ENCODE assay signal across 23 cellular contexts in the genomic region with DNA sequence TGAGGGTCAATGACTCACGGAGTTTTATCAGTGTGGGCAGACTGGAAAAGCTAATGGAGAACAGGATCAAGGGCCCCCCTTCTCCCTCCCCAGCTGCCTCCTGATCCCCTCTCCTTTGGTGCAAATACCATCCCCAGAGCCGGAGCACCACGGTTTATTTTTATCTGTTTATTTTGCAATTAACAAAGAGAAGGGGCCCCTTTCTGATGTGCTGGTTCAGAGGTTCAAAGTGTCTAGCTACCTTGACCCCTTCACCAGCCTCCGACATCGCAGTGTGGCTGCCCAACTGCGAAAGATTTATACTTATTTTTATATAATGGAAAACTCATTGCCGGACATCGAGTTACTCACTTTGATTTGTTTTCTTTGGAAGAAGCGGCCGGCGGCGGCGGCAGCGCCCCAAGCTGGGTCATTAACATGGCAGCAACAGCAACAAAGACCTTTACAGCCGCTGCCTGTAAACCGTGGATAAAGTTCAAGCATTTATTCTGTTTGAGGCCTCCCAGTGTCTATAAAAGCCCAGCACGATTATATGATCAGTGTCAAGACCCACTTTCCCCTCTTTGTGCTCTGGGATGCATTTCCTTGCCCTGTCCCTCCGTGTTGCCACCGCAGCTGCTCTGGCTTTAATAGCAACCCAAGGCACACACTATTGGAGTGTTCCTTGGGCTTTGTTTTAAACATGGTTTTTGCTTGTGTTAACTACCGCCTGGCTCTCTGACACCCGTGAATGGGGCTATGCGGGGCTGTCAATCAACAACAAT. TPM values are rescaled to one million over a fixed set of nuclear protein-coding genes. Genes with fewer than 3 reads are reported as not detected.
A peak's percentile ranks its signal among the peaks of the same experiment; 100 is the strongest.
DNase-seq lines count a peak whose midpoint lies in the region; ATAC-seq and TF ChIP-seq lines count a peak whose summit lies in the region.
"Had no signal": no experiment of that assay in that cellular context is flagged by ENCODE, and none has a peak within 500 bp of the region (broad histone marks: within the 10 kb centered on the region; RNA-seq: fewer than 3 reads in every experiment).

No MANE protein-coding gene starts in this region.

- H3K9me3 Mint-ChIP-seq in natural killer cell treated with Interleukin-12 subunit alpha and Interleukin-12 subunit beta and Interleukin-15 and Interleukin-18, amount 100 ng/mL, for 72 hours, result no peaks in the 10 kb centered on the region
- H3K9me3 Mint-ChIP-seq: activated naive CD8-positive, alpha-beta T cell treated with anti-CD3 and anti-CD28 coated beads, Interleukin-2, amount 10 ng/mL, durations not matched to agents 7 days and 5 days; stimulated activated naive CD8-positive, alpha-beta T cell treated with anti-CD3 and anti-CD28 coated beads, Interleukin-15, amount 100 ng/mL, for 72 hours; type B pancreatic cell had no signal

- no peaks in the 10 kb centered on the region for H3K9me3 ChIP-seq in osteoblast (ENCODE audit: low read depth, low read length)
- H3K9me3 ChIP-seq in lower lobe of right lung, result no peaks in the 10 kb centered on the region
- H3K9me3 ChIP-seq: A549, BE2C, colonic mucosa had no signal

- no peak overlapping the region for H2AFZ ChIP-seq in osteoblast (ENCODE audit: low read length)

- no peak overlapping the region for H3K4me3 ChIP-seq in brain microvascular endothelial cell (ENCODE audit: low read depth, low read length)
- no peak overlapping the region for H3K4me3 ChIP-seq in osteoblast (ENCODE audit: insufficient read depth, low read length)
- no peak overlapping the region for H3K4me3 ChIP-seq in lower lobe of right lung
- H3K4me3 ChIP-seq: A549, colonic mucosa had no signal

- no peaks in the 10 kb centered on the region for H4K20me1 ChIP-seq in osteoblast (ENCODE audit: insufficient read depth, low read length)

- H3K27me3 Mint-ChIP-seq in natural killer cell treated with Interleukin-12 subunit alpha and Interleukin-12 subunit beta and Interleukin-15 and Interleukin-18, amount 100 ng/mL, for 72 hours, result peaks cover 14 to 28% of the 10 kb centered on the region in 2 donors
- H3K27me3 Mint-ChIP-seq: stimulated activated naive CD8-positive, alpha-beta T cell treated with anti-CD3 and anti-CD28 coated beads, Interleukin-15, amount 100 ng/mL, for 72 hours had no signal

- H3K27ac Mint-ChIP-seq in natural killer cell treated with Interleukin-12 subunit alpha and Interleukin-12 subunit beta and Interleukin-15 and Interleukin-18, amount 100 ng/mL, for 72 hours, result no peak overlapping the region
- H3K27ac Mint-ChIP-seq: activated naive CD8-positive, alpha-beta T cell treated with anti-CD3 and anti-CD28 coated beads, Interleukin-2, amount 10 ng/mL, durations not matched to agents 7 days and 5 days; stimulated activated naive CD8-positive, alpha-beta T cell treated with anti-CD3 and anti-CD28 coated beads, Interleukin-15, amount 100 ng/mL, for 72 hours; type B pancreatic cell had no signal

- H3K36me3 ChIP-seq in brain microvascular endothelial cell (replicated peaks) (no peaks in the 10 kb centered on the region), osteoblast (ENCODE audit: insufficient read depth, low read length) (no peaks in the 10 kb centered on the region), lower lobe of right lung (no peaks in the 10 kb centered on the region)
- H3K36me3 ChIP-seq: BE2C, colonic mucosa had no signal

- H3K4me1 ChIP-seq in osteoblast (ENCODE audit: insufficient read depth, low read length) (peaks cover 3% of the 10 kb centered on the region), lower lobe of right lung (no peaks in the 10 kb centered on the region)
- H3K4me1 ChIP-seq: A549, BE2C, colonic mucosa had no signal

- intact Hi-C loops in lower lobe of right lung (cut with DNase I), result no loop called here

- in situ Hi-C loops in brain microvascular endothelial cell (cut with HindIII; ENCODE audit: low pct_ligation_motif_present, low sequenced_read_pairs), result no loop called here

- H3K27me3 ChIP-seq in brain microvascular endothelial cell (replicated peaks), result peaks cover 13% of the 10 kb centered on the region
- peaks cover 48% of the 10 kb centered on the region for H3K27me3 ChIP-seq in osteoblast (ENCODE audit: insufficient read depth, low read length)
- peaks cover 32% of the 10 kb centered on the region for H3K27me3 ChIP-seq in lower lobe of right lung (ENCODE audit: low read depth)

- DNase-seq in Daoy (ENCODE audit: low read depth) (peak; percentile 51), brain microvascular endothelial cell (peak; percentile 14), kidney glomerular epithelial cell (lab: John Stamatoyannopoulos, UW) (peak; percentile 99), osteoblast (ENCODE audit: insufficient read length, low spot score, missing footprints) (no peak), lower lobe of right lung (no peak), NCI-H1436 (lab: John Stamatoyannopoulos, UW) (no peak), SW480 (ENCODE audit: low spot score) (no peak)
- DNase-seq in natural killer cell treated with Interleukin-12 subunit alpha and Interleukin-12 subunit beta and Interleukin-15 and Interleukin-18, amount 100 ng/mL, for 72 hours (ENCODE audit: low spot score), result no peak
- DNase-seq: activated CD4-positive, alpha-beta T cell treated with anti-CD3 and anti-CD28 coated beads, Interleukin-2, amount 50 U/mL, for 1 hour; activated naive CD8-positive, alpha-beta T cell treated with anti-CD3 and anti-CD28 coated beads, Interleukin-2, amount 10 ng/mL, durations not matched to agents 7 days and 5 days; BE2C; Calu3; colonic mucosa; H7; IMR-90; NCI-H187; NCI-H69; stimulated activated CD4-positive, alpha-beta T cell treated with anti-CD3 and anti-CD28 coated beads, Interleukin-12 subunit alpha, Interleukin-12 subunit beta, amount 100 ng/mL, for 4 hours; stimulated activated naive CD8-positive, alpha-beta T cell treated with anti-CD3 and anti-CD28 coated beads, Interleukin-15, amount 100 ng/mL, for 72 hours; T-helper 9 cell had no signal

- no peak for ATAC-seq in lower lobe of right lung
- no peak for ATAC-seq in natural killer cell treated with Interleukin-12 subunit alpha and Interleukin-12 subunit beta and Interleukin-15 and Interleukin-18, amount 100 ng/mL, for 72 hours
- ATAC-seq: A549; stimulated activated naive CD8-positive, alpha-beta T cell treated with anti-CD3 and anti-CD28 coated beads, Interleukin-15, amount 100 ng/mL, for 72 hours had no signal

- no peak for TF ChIP-seq CTCF in brain microvascular endothelial cell (IDR thresholded peaks at IDR 0.05; ENCODE audit: low read depth, low read length, missing control alignments)
- TF ChIP-seq CTCF in osteoblast (IDR thresholded peaks at IDR 0.05; ENCODE audit: extremely low read depth, low read depth, low read length), result no peak
- TF ChIP-seq CTCF in lower lobe of right lung (IDR thresholded peaks at IDR 0.05), result no peak

- H3K4me2 ChIP-seq in osteoblast (ENCODE audit: insufficient read depth, low read length), result peak overlapping the region; percentile 37
- H3K4me2 ChIP-seq: A549 had no signal

- H3K79me2 ChIP-seq in osteoblast (ENCODE audit: insufficient read depth, low read length), result no peaks in the 10 kb centered on the region

- H3K4me3 Mint-ChIP-seq in natural killer cell treated with Interleukin-12 subunit alpha and Interleukin-12 subunit beta and Interleukin-15 and Interleukin-18, amount 100 ng/mL, for 72 hours, result no peak overlapping the region
- H3K4me3 Mint-ChIP-seq: activated naive CD8-positive, alpha-beta T cell treated with anti-CD3 and anti-CD28 coated beads, Interleukin-2, amount 10 ng/mL, durations not matched to agents 7 days and 5 days; stimulated activated naive CD8-positive, alpha-beta T cell treated with anti-CD3 and anti-CD28 coated beads, Interleukin-15, amount 100 ng/mL, for 72 hours; type B pancreatic cell had no signal

- H3K27ac ChIP-seq in brain microvascular endothelial cell (no peak overlapping the region), osteoblast (ENCODE audit: low read depth, low read length) (no peak overlapping the region), lower lobe of right lung (no peak overlapping the region)
- H3K27ac ChIP-seq: A549, colonic mucosa, RWPE1 had no signal

- H3K36me3 Mint-ChIP-seq in natural killer cell treated with Interleukin-12 subunit alpha and Interleukin-12 subunit beta and Interleukin-15 and Interleukin-18, amount 100 ng/mL, for 72 hours, result no peaks in the 10 kb centered on the region
- H3K36me3 Mint-ChIP-seq: activated naive CD8-positive, alpha-beta T cell treated with anti-CD3 and anti-CD28 coated beads, Interleukin-2, amount 10 ng/mL, durations not matched to agents 7 days and 5 days; type B pancreatic cell had no signal

- H3K4me1 Mint-ChIP-seq in natural killer cell treated with Interleukin-12 subunit alpha and Interleukin-12 subunit beta and Interleukin-15 and Interleukin-18, amount 100 ng/mL, for 72 hours (ENCODE audit: low read depth in 2 of 2), result no peaks in the 10 kb centered on the region

RNA-seq across cellular contexts. Expression of gene PARP11, which starts 47.4 kb away (rescaled TPM):
- 2.0 and 5.4 TPM in 2 replicates for total RNA-seq in Daoy (2014; rRNA removed; shearing (Covaris generic))
- total RNA-seq in osteoblast (9.4 and 10.3 TPM in 2 replicates), lower lobe of right lung (14.0 TPM)
- total RNA-seq in natural killer cell treated with Interleukin-12 subunit alpha and Interleukin-12 subunit beta and Interleukin-15 and Interleukin-18, amount 100 ng/mL, for 72 hours, result 10 to 100 TPM; 17.7 to 19.8 TPM

Comparison
In these comparisons a context has a peak if more than half of its experiments do, and no peak if none do; other contexts are left out.
1. DNase-seq: peak in Daoy (single experiment), brain microvascular endothelial cell (single experiment) and kidney glomerular epithelial cell (single experiment); none in osteoblast (single experiment), lower lobe of right lung (single experiment), NCI-H1436 (single experiment), SW480 (single experiment) and natural killer cell treated with Interleukin-12 subunit alpha and Interleukin-12 subunit beta and Interleukin-15 and Interleukin-18, amount 100 ng/mL, for 72 hours (single experiment).